9 cellular contexts compared by ENCODE assay signal in genomic region chr1:183881387-183882084, GRCh38.
A peak's percentile ranks its signal among the peaks of the same experiment; 100 is the strongest.
DNase-seq lines count a peak whose midpoint lies in the region; ATAC-seq and TF ChIP-seq lines count a peak whose summit lies in the region.
"Had no signal": no experiment of that assay in that cellular context is flagged by ENCODE, and none has a peak within 500 bp of the region (broad histone marks: within the 10 kb centered on the region; RNA-seq: fewer than 3 reads in every experiment).

No MANE protein-coding gene starts in this region.

- H3K27me3 Mint-ChIP-seq in CD14-positive monocyte (ENCODE audit: low read depth in 3 of 3), result peaks cover 0 to 4% (median 0%) of the 10 kb centered on the region in 3 donors

- TF ChIP-seq CTCF in retinal pigment epithelial cell (conservative IDR thresholded peaks at IDR 0.05; ENCODE audit: low read depth, low read length) (no peak), CD14-positive monocyte (IDR thresholded peaks at IDR 0.05) (no peak), esophagus squamous epithelium (IDR thresholded peaks at IDR 0.05) (no peak)

- peak overlapping the region in 2 of 4 donors; percentile 29 to 38 for H3K27ac ChIP-seq in esophagus squamous epithelium

- peaks cover 0 to 14% (median 0%) of the 10 kb centered on the region in 3 donors for H3K36me3 ChIP-seq in esophagus squamous epithelium

- H3K4me1 Mint-ChIP-seq in CD14-positive monocyte, result peaks cover 58% of the 10 kb centered on the region
- H3K4me1 Mint-ChIP-seq: central memory CD8-positive, alpha-beta T cell had no signal

- no peaks in the 10 kb centered on the region for H3K27me3 ChIP-seq in esophagus squamous epithelium

- H3K4me3 Mint-ChIP-seq in CD14-positive monocyte, result peak overlapping the region in 1 of 2 donors; percentile 68
- H3K4me3 Mint-ChIP-seq: central memory CD8-positive, alpha-beta T cell had no signal

- DNase-seq in G401 (ENCODE audit: low spot score), result peak; percentile 24
- peak; percentile 74 for DNase-seq in SW480 (ENCODE audit: low spot score)
- DNase-seq in left cardiac atrium, result peak; percentile 79
- DNase-seq in retinal pigment epithelial cell (ENCODE audit: low read depth), result peak; percentile 89
- DNase-seq in CD14-positive monocyte (ENCODE audit: low spot score), result no peak
- DNase-seq in esophagus squamous epithelium (lab: John Stamatoyannopoulos, UW), result no peak

- peaks cover 0 to 9% (median 4%) of the 10 kb centered on the region in 7 donors for H3K9me3 Mint-ChIP-seq in CD14-positive monocyte
- H3K9me3 Mint-ChIP-seq: central memory CD8-positive, alpha-beta T cell had no signal

- H3K9me3 ChIP-seq in esophagus squamous epithelium, result no peaks in the 10 kb centered on the region

- H3K4me3 ChIP-seq in retinal pigment epithelial cell (ENCODE audit: low read length) (no peak overlapping the region), esophagus squamous epithelium (no peak overlapping the region)

- ATAC-seq in left cardiac atrium (peak; percentile 79 to 86), GM18861 (IDR thresholded peaks at IDR 0.05; ENCODE audit: unreplicated experiment) (no peak), HG03432 (IDR thresholded peaks at IDR 0.05; ENCODE audit: unreplicated experiment) (no peak)

- WGBS in esophagus squamous epithelium, 2 donors, result 19% methylated on average over 2 of the region's 3 CpGs; no CpG with 5 or more reads in 1 of the 2 donors

- peak overlapping the region in 2 of 7 donors; percentile 22 to 41 for H3K27ac Mint-ChIP-seq in CD14-positive monocyte

- H3K36me3 Mint-ChIP-seq in CD14-positive monocyte, result peaks cover 7 to 13% of the 10 kb centered on the region in 2 donors

- TF ChIP-seq POLR2A in esophagus squamous epithelium (IDR thresholded peaks at IDR 0.05), result no peak

- intact Hi-C loops in left cardiac atrium (cut with DNase I), result no loop called here
- intact Hi-C loops in CD14-positive monocyte (cut with micrococcal nuclease), result no loop called here
- intact Hi-C loops in esophagus squamous epithelium (cut with DNase I), result no loop called here

- peaks cover 18 to 50% (median 30%) of the 10 kb centered on the region in 3 donors for H3K4me1 ChIP-seq in esophagus squamous epithelium

- in situ Hi-C loops in G401 (cut with HindIII; ENCODE audit: low sequenced_read_pairs), result no loop called here

Comparison
In these comparisons a context has a peak if more than half of its experiments do, and no peak if none do; other contexts are left out.
1. DNase-seq: peak in G401 (single experiment), SW480 (single experiment), left cardiac atrium (single experiment) and retinal pigment epithelial cell (single experiment); none in CD14-positive monocyte (single experiment) and esophagus squamous epithelium (single experiment).
2. ATAC-seq: peak in left cardiac atrium (2 of 2); none in GM18861 (single experiment) and HG03432 (single experiment).